ENCODE assay signal across 15 cellular contexts in genomic region chr4:10677796-10678497, GRCh38. TPM values are rescaled to one million over a fixed set of nuclear protein-coding genes. Genes with fewer than 3 reads are reported as not detected.
DNase-seq lines count a peak whose midpoint lies in the region; ATAC-seq, FAIRE-seq and TF ChIP-seq lines count a peak whose summit lies in the region.
"Had no signal": no experiment of that assay in that cellular context is flagged by ENCODE, and none has a peak within 500 bp of the region (broad histone marks: within the 10 kb centered on the region; RNA-seq: fewer than 3 reads in every experiment).

No MANE protein-coding gene starts in this region.

- TF ChIP-seq POLR2A in H54 (IDR thresholded peaks at IDR 0.05; ENCODE audit: low read depth, low read length): no peak

- H3K27ac Mint-ChIP-seq in natural killer cell treated with Interleukin-12 subunit alpha and Interleukin-12 subunit beta and Interleukin-15 and Interleukin-18, amount 100 ng/mL, for 72 hours: peak overlapping the region; percentile 28 to 79
- H3K27ac Mint-ChIP-seq: CD4-positive, alpha-beta memory T cell; GM23338 had no signal

- no peaks in the 10 kb centered on the region for H3K27me3 Mint-ChIP-seq in natural killer cell treated with Interleukin-12 subunit alpha and Interleukin-12 subunit beta and Interleukin-15 and Interleukin-18, amount 100 ng/mL, for 72 hours
- H3K27me3 Mint-ChIP-seq: CD4-positive, alpha-beta memory T cell had no signal

- H3K4me3 Mint-ChIP-seq in natural killer cell treated with Interleukin-12 subunit alpha and Interleukin-12 subunit beta and Interleukin-15 and Interleukin-18, amount 100 ng/mL, for 72 hours: peak overlapping the region; percentile 73
- H3K4me3 Mint-ChIP-seq: CD4-positive, alpha-beta memory T cell; GM23338 had no signal

- peak; percentile 41 for ATAC-seq in GM18873 (IDR thresholded peaks at IDR 0.05; ENCODE audit: low FRiP score, unreplicated experiment)
- ATAC-seq in GM21529 (IDR thresholded peaks at IDR 0.05; ENCODE audit: unreplicated experiment): peak; percentile 47
- ATAC-seq in HG03457 (IDR thresholded peaks at IDR 0.05; ENCODE audit: unreplicated experiment): peak; percentile 47
- ATAC-seq in natural killer cell treated with Interleukin-12 subunit alpha and Interleukin-12 subunit beta and Interleukin-15 and Interleukin-18, amount 100 ng/mL, for 72 hours: no peak
- no peak for ATAC-seq in GM21381 (IDR thresholded peaks at IDR 0.05; ENCODE audit: unreplicated experiment)
- ATAC-seq: GM23338 had no signal

- FAIRE-seq in H54 (lab: Jason Lieb, UNC): no peak

- peaks cover 16% of the 10 kb centered on the region for H3K36me3 Mint-ChIP-seq in natural killer cell treated with Interleukin-12 subunit alpha and Interleukin-12 subunit beta and Interleukin-15 and Interleukin-18, amount 100 ng/mL, for 72 hours
- H3K36me3 Mint-ChIP-seq: CD4-positive, alpha-beta memory T cell had no signal

- intact Hi-C loops in posterior vena cava (cut with DNase I): no loop called here

- peaks cover 34 to 39% of the 10 kb centered on the region in 2 donors for H3K4me1 Mint-ChIP-seq in natural killer cell treated with Interleukin-12 subunit alpha and Interleukin-12 subunit beta and Interleukin-15 and Interleukin-18, amount 100 ng/mL, for 72 hours (ENCODE audit: low read depth in 2 of 2)
- H3K4me1 Mint-ChIP-seq: CD4-positive, alpha-beta memory T cell; GM23338 had no signal

- peaks cover 6% of the 10 kb centered on the region for H3K9me3 Mint-ChIP-seq in natural killer cell treated with Interleukin-12 subunit alpha and Interleukin-12 subunit beta and Interleukin-15 and Interleukin-18, amount 100 ng/mL, for 72 hours
- H3K9me3 Mint-ChIP-seq: GM23338 had no signal

- no peak for DNase-seq in natural killer cell treated with Interleukin-12 subunit alpha and Interleukin-12 subunit beta and Interleukin-15 and Interleukin-18, amount 100 ng/mL, for 72 hours (ENCODE audit: low spot score)
- DNase-seq in H54 (ENCODE audit: insufficient read length, low spot score): no peak
- DNase-seq in posterior vena cava (ENCODE audit: low spot score): no peak
- DNase-seq: CD4-positive, alpha-beta memory T cell; colonic mucosa; NCI-H1694 treated with DMSO at 0.1 percent for 48 hours; occipital lobe; SJCRH30 had no signal

RNA-seq across cellular contexts. Expression of gene CLNK, which starts 6.6 kb away (rescaled TPM):
- total RNA-seq in natural killer cell treated with Interleukin-12 subunit alpha and Interleukin-12 subunit beta and Interleukin-15 and Interleukin-18, amount 100 ng/mL, for 72 hours: under 1 TPM; 0.45 to 0.70 TPM
- under 1 TPM; 0.19 TPM for total RNA-seq in posterior vena cava
- total RNA-seq: GM23338, lung microvascular endothelial cell, occipital lobe, SJCRH30, thoracic aorta had no signal

Comparison
In these comparisons a context has a peak if more than half of its experiments do, and no peak if none do; other contexts are left out.
1. ATAC-seq: peak in GM18873 (single experiment), GM21529 (single experiment) and HG03457 (single experiment); none in natural killer cell treated with Interleukin-12 subunit alpha and Interleukin-12 subunit beta and Interleukin-15 and Interleukin-18, amount 100 ng/mL, for 72 hours (0 of 2) and GM21381 (single experiment).